In genomic region chrX:63475200-63475599, GRCh38 we compare ENCODE assay signal across 18 cellular contexts.
DNase-seq lines count a peak whose midpoint lies in the region; ATAC-seq, FAIRE-seq and TF ChIP-seq lines count a peak whose summit lies in the region.
"Had no signal": no experiment of that assay in that cellular context is flagged by ENCODE, and none has a peak within 500 bp of the region (broad histone marks: within the 10 kb centered on the region; RNA-seq: fewer than 3 reads in every experiment).

No MANE protein-coding gene starts in this region.

- no peaks in the 10 kb centered on the region for H3K27me3 ChIP-seq in GM12878 (replicated peaks in 1 of 2; ENCODE audit: control insufficient read depth in 2 of 2, insufficient read depth in 2 of 2, low read length in 1 of 2)
- no peaks in the 10 kb centered on the region for H3K27me3 ChIP-seq in neural progenitor cell
- no peaks in the 10 kb centered on the region for H3K27me3 ChIP-seq in endodermal cell (ENCODE audit: control insufficient read depth, insufficient read depth, low read length, poor library complexity, severe bottlenecking)
- H3K27me3 ChIP-seq: BLaER1 treated with 17β-estradiol and CSF1 and Interleukin-3, amounts not matched to agents 10 nM and 100 nM; MG63 had no signal

- TF ChIP-seq EP300 in GM12878 (IDR thresholded peaks at IDR 0.05; ENCODE audit: borderline replicate concordance in 1 of 2, control insufficient read depth in 1 of 2, low read depth in 2 of 2, low read length in 2 of 2): no peak

- no peaks in the 10 kb centered on the region for H3K4me1 Mint-ChIP-seq in neural progenitor cell
- no peaks in the 10 kb centered on the region for H3K4me1 Mint-ChIP-seq in endodermal cell
- H3K4me1 Mint-ChIP-seq in natural killer cell treated with Interleukin-12 subunit alpha and Interleukin-12 subunit beta and Interleukin-15 and Interleukin-18, amount 100 ng/mL, for 72 hours (ENCODE audit: low read depth in 2 of 2): peaks cover under 1 to 5% of the 10 kb centered on the region in 2 donors
- H3K4me1 Mint-ChIP-seq in activated T-cell treated with anti-CD3 and anti-CD28 coated beads, Interleukin-2, amount 50 U/mL, for 24 hours (ENCODE audit: low read depth): no peaks in the 10 kb centered on the region

- H3K4me3 Mint-ChIP-seq in neural progenitor cell (no peak overlapping the region), endodermal cell (no peak overlapping the region)
- no peak overlapping the region for H3K4me3 Mint-ChIP-seq in natural killer cell treated with Interleukin-12 subunit alpha and Interleukin-12 subunit beta and Interleukin-15 and Interleukin-18, amount 100 ng/mL, for 72 hours
- H3K4me3 Mint-ChIP-seq in activated T-cell treated with anti-CD3 and anti-CD28 coated beads, Interleukin-2, amount 50 U/mL, for 24 hours: no peak overlapping the region

- intact Hi-C loops in GM12878 (cut with micrococcal nuclease; ENCODE audit: unreplicated experiment): no loop called here

- FAIRE-seq in GM12878 (lab: Jason Lieb, UNC): no peak
- FAIRE-seq: GM12891 had no signal

- H3K9me3 Mint-ChIP-seq in neural progenitor cell: peaks cover 52% of the 10 kb centered on the region
- peaks cover 89% of the 10 kb centered on the region for H3K9me3 Mint-ChIP-seq in endodermal cell
- peaks cover 14% of the 10 kb centered on the region for H3K9me3 Mint-ChIP-seq in natural killer cell treated with Interleukin-12 subunit alpha and Interleukin-12 subunit beta and Interleukin-15 and Interleukin-18, amount 100 ng/mL, for 72 hours
- peaks cover 34% of the 10 kb centered on the region for H3K9me3 Mint-ChIP-seq in activated T-cell treated with anti-CD3 and anti-CD28 coated beads, Interleukin-2, amount 50 U/mL, for 24 hours

- no peaks in the 10 kb centered on the region for H3F3A ChIP-seq in neural progenitor cell (ENCODE audit: low read depth)

- no peak for TF ChIP-seq CTCF in GM12878 (IDR thresholded peaks at IDR 0.05 in 2 of 3, conservative IDR thresholded peaks at IDR 0.05 in 1 of 3; ENCODE audit: control insufficient read depth in 2 of 3, extremely low read depth in 1 of 3, insufficient read depth in 1 of 3, low read depth in 3 of 3, low read length in 3 of 3)
- no peak for TF ChIP-seq CTCF in neural progenitor cell (IDR thresholded peaks at IDR 0.05)
- no peak for TF ChIP-seq CTCF in endodermal cell (conservative IDR thresholded peaks at IDR 0.05)

- H3K4me2 ChIP-seq in GM12878 (ENCODE audit: control insufficient read depth, insufficient read depth) (no peak overlapping the region), neural progenitor cell (no peak overlapping the region)
- H3K4me2 ChIP-seq: BLaER1 treated with 17β-estradiol and CSF1 and Interleukin-3, amounts not matched to agents 10 nM and 100 nM had no signal

- no peak for TF ChIP-seq POLR2A in GM12878 (IDR thresholded peaks at IDR 0.05; ENCODE audit: low read depth, low read length)

- no peak overlapping the region for H3K27ac Mint-ChIP-seq in neural progenitor cell
- H3K27ac Mint-ChIP-seq in endodermal cell: no peak overlapping the region
- H3K27ac Mint-ChIP-seq in natural killer cell treated with Interleukin-12 subunit alpha and Interleukin-12 subunit beta and Interleukin-15 and Interleukin-18, amount 100 ng/mL, for 72 hours: no peak overlapping the region
- no peak overlapping the region for H3K27ac Mint-ChIP-seq in activated T-cell treated with anti-CD3 and anti-CD28 coated beads, Interleukin-2, amount 50 U/mL, for 24 hours

- in situ Hi-C loops in GM12878 (cut with MboI): no loop called here

- WGBS in GM12878 (ENCODE audit: insufficient coverage, insufficient replicate concordance, low lambda C conversion rate, missing lambda C conversion rate): 54% methylated on average over 1 of the region's 1 CpG
- 88% methylated on average over 1 of the region's 1 CpG; no CpG with 5 or more reads in 1 of the 2 experiments for WGBS in endodermal cell (ENCODE audit: insufficient coverage in 1 of 2, insufficient read length in 1 of 2), 2 experiments

- peaks cover 14% of the 10 kb centered on the region for H3K36me3 Mint-ChIP-seq in neural progenitor cell
- H3K36me3 Mint-ChIP-seq in endodermal cell (ENCODE audit: low read depth): peaks cover 40% of the 10 kb centered on the region
- H3K36me3 Mint-ChIP-seq in natural killer cell treated with Interleukin-12 subunit alpha and Interleukin-12 subunit beta and Interleukin-15 and Interleukin-18, amount 100 ng/mL, for 72 hours: peaks cover 36% of the 10 kb centered on the region
- peaks cover 82% of the 10 kb centered on the region for H3K36me3 Mint-ChIP-seq in activated T-cell treated with anti-CD3 and anti-CD28 coated beads, Interleukin-2, amount 50 U/mL, for 24 hours (ENCODE audit: low read depth)

- POLR2A ChIA-PET in GM12878 (lab: Charles Lee): no interaction called here

- BruUV-seq in GM12878 (replicated peaks; lab: Mats Ljungman, UMichigan): no TSS peak

- H3K79me2 ChIP-seq in GM12878 (ENCODE audit: control insufficient read depth, insufficient read depth, low read length) (no peaks in the 10 kb centered on the region), neural progenitor cell (ENCODE audit: low read depth) (no peaks in the 10 kb centered on the region)

- ATAC-seq in GM12878: no peak
- ATAC-seq in natural killer cell treated with Interleukin-12 subunit alpha and Interleukin-12 subunit beta and Interleukin-15 and Interleukin-18, amount 100 ng/mL, for 72 hours: no peak
- ATAC-seq: PC-3 had no signal

- DNase-seq in DMS53 (lab: John Stamatoyannopoulos, UW) (peak; percentile 8), DMS53 treated with DMSO at 0.1 percent for 48 hours (lab: John Stamatoyannopoulos, UW; ENCODE audit: unreplicated experiment) (no peak), NCI-H226 (peak; percentile 2), GM12878 (ENCODE audit: low read depth, low spot score) (no peak), neural progenitor cell (ENCODE audit: low spot score) (peak; percentile 3), endodermal cell (no peak)
- DNase-seq in natural killer cell treated with Interleukin-12 subunit alpha and Interleukin-12 subunit beta and Interleukin-15 and Interleukin-18, amount 100 ng/mL, for 72 hours (ENCODE audit: low spot score): no peak
- no peak for DNase-seq in activated T-cell treated with anti-CD3 and anti-CD28 coated beads, Interleukin-2, amount 50 U/mL, for 24 hours
- DNase-seq: 8988T; DMS153; MG63; NCI-H2029 treated with DMSO at 0.1 percent for 48 hours; NCI-H345; NCI-H69; NK-92 treated with Interleukin-12 subunit alpha and Interleukin-12 subunit beta, amount 100 ng/mL, for 24 hours; PC-3 had no signal

- H3K27me3 Mint-ChIP-seq in neural progenitor cell (ENCODE audit: insufficient read depth, low read depth) (peaks cover 8% of the 10 kb centered on the region), endodermal cell (ENCODE audit: insufficient read depth) (no peaks in the 10 kb centered on the region)
- no peaks in the 10 kb centered on the region for H3K27me3 Mint-ChIP-seq in natural killer cell treated with Interleukin-12 subunit alpha and Interleukin-12 subunit beta and Interleukin-15 and Interleukin-18, amount 100 ng/mL, for 72 hours
- peaks cover 28% of the 10 kb centered on the region for H3K27me3 Mint-ChIP-seq in activated T-cell treated with anti-CD3 and anti-CD28 coated beads, Interleukin-2, amount 50 U/mL, for 24 hours

- H4K20me1 ChIP-seq in GM12878 (ENCODE audit: control insufficient read depth, insufficient read depth): no peaks in the 10 kb centered on the region
- H4K20me1 ChIP-seq in neural progenitor cell (ENCODE audit: low read depth): no peaks in the 10 kb centered on the region
- H4K20me1 ChIP-seq: BLaER1 treated with 17β-estradiol and CSF1 and Interleukin-3, amounts not matched to agents 10 nM and 100 nM had no signal

- H3K36me3 ChIP-seq in GM12878 (ENCODE audit: control insufficient read depth in 2 of 2, insufficient read depth in 2 of 2, low read length in 1 of 2): no peaks in the 10 kb centered on the region
- H3K36me3 ChIP-seq in neural progenitor cell: no peaks in the 10 kb centered on the region
- H3K36me3 ChIP-seq in endodermal cell (ENCODE audit: control insufficient read depth, insufficient read depth, low read length): no peaks in the 10 kb centered on the region
- H3K36me3 ChIP-seq: MG63 had no signal

- SMC1A ChIA-PET in GM12878 (lab: Charles Lee; ENCODE audit: uncharacterized antibody, unreplicated experiment): no interaction called here

- H3K27ac ChIP-seq in GM12878 (ENCODE audit: control insufficient read depth, insufficient read depth): no peak overlapping the region
- no peak overlapping the region for H3K27ac ChIP-seq in neural progenitor cell
- H3K27ac ChIP-seq in endodermal cell (ENCODE audit: low read depth, low read length): no peak overlapping the region
- H3K27ac ChIP-seq: BLaER1 treated with 17β-estradiol and CSF1 and Interleukin-3, amounts not matched to agents 10 nM and 100 nM had no signal

- no peak overlapping the region for H3K9ac ChIP-seq in GM12878 (ENCODE audit: control insufficient read depth, insufficient read depth, low read length)
- no peak overlapping the region for H3K9ac ChIP-seq in neural progenitor cell
- H3K9ac ChIP-seq in endodermal cell (ENCODE audit: extremely low read depth, low read length, poor library complexity, severe bottlenecking): no peak overlapping the region
- H3K9ac ChIP-seq: BLaER1 treated with 17β-estradiol and CSF1 and Interleukin-3, amounts not matched to agents 10 nM and 100 nM had no signal

- peaks cover 4% of the 10 kb centered on the region for H3K9me3 ChIP-seq in GM12878 (replicated peaks; ENCODE audit: control insufficient read depth, insufficient read depth, low read length)
- H3K9me3 ChIP-seq in neural progenitor cell (ENCODE audit: low read depth): peaks cover 27% of the 10 kb centered on the region
- H3K9me3 ChIP-seq in endodermal cell (ENCODE audit: control insufficient read depth, low read length): peaks cover 52% of the 10 kb centered on the region
- H3K9me3 ChIP-seq: MG63 had no signal

- no peak overlapping the region for H2AFZ ChIP-seq in GM12878 (ENCODE audit: control insufficient read depth, low read depth, low read length)
- no peak overlapping the region for H2AFZ ChIP-seq in neural progenitor cell (replicated peaks)

- CTCF ChIA-PET in GM12878 (lab: Yijun Ruan, JAX): interaction anchor here (0.5 to 1.0 kb wide), 3 partner anchors 9 to 184 kb away, joined by 3 read pairs; no protein-coding TSS in a partner anchor

- TF ChIP-seq RAD21 in GM12878 (IDR thresholded peaks at IDR 0.05; ENCODE audit: insufficient read depth, low read depth, low read length): no peak

- no peaks in the 10 kb centered on the region for H3K4me1 ChIP-seq in GM12878 (ENCODE audit: control insufficient read depth, insufficient read depth, low read length)
- no peaks in the 10 kb centered on the region for H3K4me1 ChIP-seq in neural progenitor cell
- no peaks in the 10 kb centered on the region for H3K4me1 ChIP-seq in endodermal cell (ENCODE audit: control insufficient read depth, insufficient read depth, low read length)

- RAD21 ChIA-PET in GM12878 (lab: Charles Lee; ENCODE audit: unreplicated experiment): no interaction called here

- H3K4me3 ChIP-seq in GM12878 (no peak overlapping the region), neural progenitor cell (no peak overlapping the region), endodermal cell (ENCODE audit: low read length) (no peak overlapping the region)
- H3K4me3 ChIP-seq: BLaER1 treated with 17β-estradiol and CSF1 and Interleukin-3, amounts not matched to agents 10 nM and 100 nM; MG63 had no signal

TF ChIP-seq in GM12878, 131 proteins besides CTCF, POLR2A, EP300 and RAD21:
- peak; percentile 85; the same call in 1 of the 2 replicates for TF ChIP-seq CBX5 (IDR thresholded peaks at IDR 0.05; ENCODE audit: low read depth)
- no peak for TF ChIP-seq POLR2AphosphoS5 (IDR thresholded peaks at IDR 0.05; ENCODE audit: low read length)

Comparison
In these comparisons a context has a peak if more than half of its experiments do, and no peak if none do; other contexts are left out.
1. DNase-seq: peak in DMS53 (single experiment), NCI-H226 (single experiment) and neural progenitor cell (single experiment); none in DMS53 treated with DMSO at 0.1 percent for 48 hours (single experiment), GM12878 (single experiment), endodermal cell (single experiment), natural killer cell treated with Interleukin-12 subunit alpha and Interleukin-12 subunit beta and Interleukin-15 and Interleukin-18, amount 100 ng/mL, for 72 hours (single experiment) and activated T-cell treated with anti-CD3 and anti-CD28 coated beads, Interleukin-2, amount 50 U/mL, for 24 hours (single experiment).